Comparison of ENCODE assay signal across 21 cellular contexts in the genomic region with DNA sequence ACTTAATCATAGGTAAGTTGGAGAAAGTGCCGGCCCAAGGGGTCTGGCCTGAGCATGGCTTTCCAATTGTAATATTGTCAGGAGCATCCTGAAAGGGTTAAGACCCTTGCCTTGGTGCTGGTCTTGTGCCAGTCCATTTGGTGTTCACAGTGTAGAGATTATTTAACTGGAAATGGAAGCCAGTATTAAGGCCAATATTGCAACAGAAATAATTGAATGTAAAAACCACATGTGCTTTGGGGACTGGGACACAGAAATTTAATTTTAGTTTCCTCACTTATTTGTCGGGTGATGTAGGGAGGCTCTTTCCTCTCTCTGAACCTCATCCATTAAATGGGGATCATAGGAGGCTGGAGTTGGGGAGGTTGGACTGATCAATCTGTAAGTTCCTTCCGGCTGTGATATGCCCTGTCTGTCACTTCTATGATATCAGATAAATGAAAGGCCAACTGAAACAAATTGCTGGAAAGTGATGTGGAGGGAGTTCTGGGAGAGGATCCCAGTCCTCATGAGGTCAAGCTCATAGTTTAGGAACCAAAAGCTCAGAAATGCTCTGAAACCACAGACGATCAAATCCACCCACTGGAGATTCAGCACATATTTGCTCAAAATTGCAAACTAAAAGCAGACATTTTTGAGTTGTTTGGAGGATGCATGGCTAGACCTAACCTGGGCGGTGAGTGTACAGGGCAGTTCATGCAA. TPM values are rescaled to one million over a fixed set of nuclear protein-coding genes. Genes with fewer than 3 reads are reported as not detected.
DNase-seq lines count a peak whose midpoint lies in the region; ATAC-seq and TF ChIP-seq lines count a peak whose summit lies in the region.
"Had no signal": no experiment of that assay in that cellular context is flagged by ENCODE, and none has a peak within 500 bp of the region (broad histone marks: within the 10 kb centered on the region; RNA-seq: fewer than 3 reads in every experiment).

No MANE protein-coding gene starts in this region.

- intact Hi-C loops in sciatic nerve (cut with DNase I), result no loop called here

- in situ Hi-C loops in G401 (cut with HindIII; ENCODE audit: low sequenced_read_pairs), result no loop called here

- DNase-seq in AG08395 (ENCODE audit: low spot score) (peak; percentile 68), RPMI7951 (ENCODE audit: low read depth) (peak; percentile 51), fibroblast of the aortic adventitia (ENCODE audit: low read depth) (peak; percentile 80), sciatic nerve (ENCODE audit: low spot score) (peak; percentile 54), SW 1271 (lab: John Stamatoyannopoulos, UW) (no peak), G401 (ENCODE audit: low spot score) (no peak), DMS 273 (lab: John Stamatoyannopoulos, UW; ENCODE audit: unreplicated experiment) (no peak)
- DNase-seq: activated CD4-positive, alpha-beta memory T cell treated with anti-CD3 and anti-CD28 coated beads for 36 hours; activated naive CD4-positive, alpha-beta T cell treated with Interleukin-2 at 50 U/mL for 16 hours; activated T-cell treated with anti-CD3 and anti-CD28 coated beads, Interleukin-2, amount 50 U/mL, for 1 hour; GDM1; NCI-H1436 treated with DMSO at 0.1 percent for 48 hours; NCI-H748 treated with DMSO at 0.1 percent for 48 hours; OCI-M1; stimulated activated naive CD4-positive, alpha-beta T cell treated with Interleukin-2 at 50 U/mL for 16 hours; T-helper 17 cell had no signal

- TF ChIP-seq CTCF in fibroblast of the aortic adventitia (IDR thresholded peaks at IDR 0.05; ENCODE audit: insufficient read depth, low read length), result no peak

- H3K4me3 ChIP-seq in fibroblast of the aortic adventitia (ENCODE audit: low read depth, low read length), result no peak overlapping the region
- H3K4me3 ChIP-seq: coronary artery, gastroesophageal sphincter, GM12878 had no signal

- ATAC-seq in sciatic nerve (peak; percentile 80), HG03196 (IDR thresholded peaks at IDR 0.05; ENCODE audit: unreplicated experiment) (no peak)
- ATAC-seq: gastroesophageal sphincter, GM12878, T-helper 17 cell had no signal

RNA-seq across cellular contexts. Expression of a gene that starts 54.8 kb away (rescaled TPM):
- total RNA-seq in RPMI7951 (2014; rRNA removed; shearing (Covaris generic)), result 20.2 and 21.1 TPM in 2 replicates
- 25.1 and 25.3 TPM in 2 replicates for total RNA-seq in fibroblast of the aortic adventitia (ENCODE audit: low replicate concordance)
- total RNA-seq in sciatic nerve, result 94.6 TPM
- total RNA-seq in G401 (2014; rRNA removed; shearing (Covaris generic)), result not detected in 2 replicates
- total RNA-seq: endothelial cell of umbilical vein, T-helper 17 cell had no signal

Comparison
In these comparisons a context has a peak if more than half of its experiments do, and no peak if none do; other contexts are left out.
1. DNase-seq: peak in AG08395 (single experiment), RPMI7951 (single experiment), fibroblast of the aortic adventitia (single experiment) and sciatic nerve (single experiment); none in SW 1271 (0 of 2), G401 (single experiment) and DMS 273 (single experiment).
2. RNA of a gene that starts 54.8 kb away (total RNA-seq): 94.6 TPM in sciatic nerve (single experiment), 25.1 to 25.3 TPM in fibroblast of the aortic adventitia and 20.2 to 21.1 TPM in RPMI7951; not detected in G401; every median in the first group is over 10 times any median in the second.